Comparison of ENCODE assay signal across 1 cellular context in the genomic region with DNA sequence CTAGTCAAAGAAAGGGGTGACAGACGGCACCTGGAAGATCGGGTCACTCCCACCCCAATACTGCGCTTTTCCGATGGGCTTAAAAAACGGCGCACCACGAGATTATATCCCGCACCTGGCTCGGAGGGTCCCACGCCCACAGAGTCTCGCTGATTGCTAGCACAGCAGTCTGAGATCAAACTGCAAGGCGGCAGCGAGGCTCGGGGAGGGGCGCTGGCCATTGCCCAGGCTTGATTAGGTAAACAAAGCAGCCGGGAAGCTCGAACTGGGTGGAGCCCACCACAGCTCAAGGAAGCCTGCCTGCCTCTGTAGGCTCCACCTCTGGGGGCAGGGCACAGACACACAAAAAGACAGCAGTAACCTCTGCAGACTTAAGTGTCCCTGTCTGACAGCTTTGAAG. TPM values are rescaled to one million over a fixed set of nuclear protein-coding genes. Genes with fewer than 3 reads are reported as not detected.
"Had no signal": no experiment of that assay in that cellular context is flagged by ENCODE, and none has a peak within 500 bp of the region (broad histone marks: within the 10 kb centered on the region; RNA-seq: fewer than 3 reads in every experiment).

No MANE protein-coding gene starts in this region.

RNA-seq across cellular contexts. Expression of gene FOXD4, which starts 21.7 kb away (rescaled TPM):
- total RNA-seq: glomerular endothelial cell had no signal
